ENCODE assay signal across 8 cellular contexts in the genomic region with DNA sequence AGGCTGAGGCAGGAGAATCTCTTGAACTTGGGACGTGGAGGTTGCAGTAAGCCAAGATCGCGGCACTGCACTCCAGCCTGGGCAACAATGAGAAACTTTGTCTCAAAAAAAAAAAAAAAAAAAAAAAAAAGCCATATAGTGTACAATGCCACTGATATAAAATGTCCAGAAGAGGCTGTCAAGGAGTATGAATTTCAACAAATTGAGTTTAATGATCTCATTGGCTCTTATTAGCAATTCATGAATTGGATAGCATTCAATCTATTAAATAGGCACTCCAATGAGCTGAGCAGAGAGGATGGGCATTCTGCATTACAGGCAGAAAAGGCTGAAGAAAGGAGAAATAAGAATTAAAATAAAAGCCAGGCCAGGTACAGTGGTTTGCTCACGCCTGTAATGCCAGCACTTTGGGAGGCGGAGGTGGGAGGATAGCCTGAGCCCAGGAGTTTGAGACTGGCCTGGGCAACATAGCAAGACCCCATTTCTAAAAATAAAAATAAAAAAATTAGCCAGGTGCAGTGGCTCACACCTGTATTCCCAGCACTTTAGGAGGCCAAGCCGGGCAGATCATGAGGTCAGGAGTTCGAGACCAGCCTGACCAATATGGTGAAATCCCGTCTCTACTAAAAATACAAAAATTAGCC. TPM values are rescaled to one million over a fixed set of nuclear protein-coding genes. Genes with fewer than 3 reads are reported as not detected.
DNase-seq lines count a peak whose midpoint lies in the region; ATAC-seq and TF ChIP-seq lines count a peak whose summit lies in the region.

No MANE protein-coding gene starts in this region.

- no peak overlapping the region for H3K14ac ChIP-seq in neuronal stem cell (ENCODE audit: low read length)

- H2BK120ac ChIP-seq in neuronal stem cell (ENCODE audit: low read depth, low read length), result no peak overlapping the region

- no peak overlapping the region for H2BK15ac ChIP-seq in neuronal stem cell (ENCODE audit: low read length)

- H3K36me3 ChIP-seq in MM.1S (replicated peaks; ENCODE audit: insufficient read depth, low read length) (no peaks in the 10 kb centered on the region), neuronal stem cell (replicated peaks in 1 of 2; ENCODE audit: control insufficient read depth in 2 of 2, insufficient read depth in 2 of 2, low read length in 2 of 2) (peaks cover 0 to 10% of the 10 kb centered on the region in 2 donors)

- no peaks in the 10 kb centered on the region for H3K9me2 ChIP-seq in MM.1S (replicated peaks; ENCODE audit: insufficient read depth, low read length)

- no peak for TF ChIP-seq CTCF in CD14-positive monocyte (IDR thresholded peaks at IDR 0.05)
- no peak for TF ChIP-seq CTCF in MM.1S (IDR thresholded peaks at IDR 0.05; ENCODE audit: low read length)

- peaks cover 12% of the 10 kb centered on the region; the same call in 1 of the 2 replicates for H3K4me1 ChIP-seq in MM.1S (ENCODE audit: low read length)
- peaks cover 0 to 5% of the 10 kb centered on the region in 2 donors for H3K4me1 ChIP-seq in neuronal stem cell (ENCODE audit: control insufficient read depth in 2 of 2, insufficient read depth in 1 of 2, low read depth in 1 of 2, low read length in 2 of 2)

- DNase-seq in CD14-positive monocyte (ENCODE audit: low spot score) (no peak), MM.1S (no peak), neuronal stem cell (ENCODE audit: low spot score) (no peak), NCI-H2107 treated with DMSO at 0.1 percent for 48 hours (lab: John Stamatoyannopoulos, UW; ENCODE audit: unreplicated experiment) (no peak), NCI-H146 (lab: John Stamatoyannopoulos, UW) (no peak), DMS 273 treated with DMSO at 0.1 percent for 48 hours (lab: John Stamatoyannopoulos, UW) (no peak), NCI-H69 (lab: John Stamatoyannopoulos, UW) (no peak)
- no peak for DNase-seq in effector memory CD8-positive, alpha-beta T cell

- H3K18ac ChIP-seq in neuronal stem cell (ENCODE audit: low read length), result peak overlapping the region; percentile 8

- peak overlapping the region in 6 of 7 donors; percentile 85 to 94 (median 92) for H3K27ac Mint-ChIP-seq in CD14-positive monocyte
- H3K27ac Mint-ChIP-seq in effector memory CD8-positive, alpha-beta T cell, result peak overlapping the region; percentile 90 to 95

- H3K4me1 Mint-ChIP-seq in CD14-positive monocyte, result peaks cover 38% of the 10 kb centered on the region
- H3K4me1 Mint-ChIP-seq in effector memory CD8-positive, alpha-beta T cell (ENCODE audit: low read depth in 2 of 2), result peaks cover 13 to 18% of the 10 kb centered on the region in 2 donors

- no peak overlapping the region for H2BK12ac ChIP-seq in neuronal stem cell (ENCODE audit: low read length)

- no peak overlapping the region for H4K91ac ChIP-seq in neuronal stem cell (ENCODE audit: low read depth, low read length, poor library complexity)

- H3K4me3 Mint-ChIP-seq in CD14-positive monocyte, result peak overlapping the region; percentile 76 to 90
- peak overlapping the region; percentile 79 to 80 for H3K4me3 Mint-ChIP-seq in effector memory CD8-positive, alpha-beta T cell

- peaks cover 0 to 2% (median 0%) of the 10 kb centered on the region in 7 donors for H3K9me3 Mint-ChIP-seq in CD14-positive monocyte
- H3K9me3 Mint-ChIP-seq in effector memory CD8-positive, alpha-beta T cell, result no peaks in the 10 kb centered on the region

- no peak overlapping the region for H2AK5ac ChIP-seq in neuronal stem cell (ENCODE audit: low read depth, low read length)

- no peak for ATAC-seq in effector memory CD8-positive, alpha-beta T cell (replicated peaks)

- H3F3A ChIP-seq in MM.1S (ENCODE audit: insufficient read depth, low read length), result peaks cover 15% of the 10 kb centered on the region; the same call in 1 of the 2 replicates

- H3K4me2 ChIP-seq in MM.1S (ENCODE audit: low read depth, low read length) (peak overlapping the region; percentile 75; the same call in 1 of the 2 replicates), neuronal stem cell (ENCODE audit: insufficient read depth, low read length, poor library complexity, severe bottlenecking) (peak overlapping the region; percentile 43)

- H3K23ac ChIP-seq in neuronal stem cell (ENCODE audit: low read depth, low read length, poor library complexity), result no peak overlapping the region

- H3K4ac ChIP-seq in neuronal stem cell (ENCODE audit: low read length), result no peak overlapping the region

- no peak overlapping the region for H2BK5ac ChIP-seq in neuronal stem cell (ENCODE audit: low read length)

- peak overlapping the region; percentile 45 for H3K4me3 ChIP-seq in MM.1S (ENCODE audit: low read length)
- H3K4me3 ChIP-seq in neuronal stem cell (ENCODE audit: low read length in 2 of 2), result peak overlapping the region; percentile 70 to 78

- intact Hi-C loops in CD14-positive monocyte (cut with micrococcal nuclease), result loop anchor here in 1 of 2 donors (2.0 kb wide), 1 partner anchor 31 kb away; the partner anchor contains the start of gene TIMM13

- no peaks in the 10 kb centered on the region for H3K27me3 ChIP-seq in MM.1S (replicated peaks; ENCODE audit: insufficient read depth, low read length)
- no peaks in the 10 kb centered on the region for H3K27me3 ChIP-seq in neuronal stem cell (ENCODE audit: control insufficient read depth in 3 of 3, insufficient read depth in 3 of 3, low read depth in 1 of 3, low read length in 3 of 3)

- H3K27ac ChIP-seq in MM.1S (ENCODE audit: low read length), result peak overlapping the region; percentile 55; the same call in 1 of the 2 replicates
- H3K27ac ChIP-seq in neuronal stem cell (replicated peaks; ENCODE audit: low read length), result no peak overlapping the region

- H3K79me2 ChIP-seq in MM.1S (ENCODE audit: low read length), result peaks cover 46% of the 10 kb centered on the region

- no peak overlapping the region for H4K8ac ChIP-seq in neuronal stem cell (ENCODE audit: low read depth, low read length)

- no CpG with 5 or more reads among the region's 8 CpGs for WGBS in neuronal stem cell (ENCODE audit: extremely low coverage in 2 of 2, insufficient read length in 2 of 2, insufficient replicate concordance in 1 of 2), 2 donors

- H3K9ac ChIP-seq in MM.1S (ENCODE audit: low read length) (peak overlapping the region; percentile 44; the same call in 1 of the 2 replicates), neuronal stem cell (ENCODE audit: low read depth, low read length, poor library complexity) (no peak overlapping the region)

- H3K27me3 Mint-ChIP-seq in CD14-positive monocyte (ENCODE audit: low read depth in 3 of 3), result peaks cover 2 to 3% (median 2%) of the 10 kb centered on the region in 3 donors
- no peaks in the 10 kb centered on the region for H3K27me3 Mint-ChIP-seq in effector memory CD8-positive, alpha-beta T cell

- H2AFZ ChIP-seq in MM.1S (ENCODE audit: low read length) (peak overlapping the region; percentile 84), neuronal stem cell (ENCODE audit: low read length) (peak overlapping the region; percentile 94)

- H4K20me1 ChIP-seq in MM.1S (ENCODE audit: insufficient read depth, low read length), result peaks cover 20% of the 10 kb centered on the region

- H3K36me3 Mint-ChIP-seq in CD14-positive monocyte, result peaks cover 0 to 4% of the 10 kb centered on the region in 2 donors
- peaks cover 14% of the 10 kb centered on the region for H3K36me3 Mint-ChIP-seq in effector memory CD8-positive, alpha-beta T cell (ENCODE audit: insufficient read depth)

- peaks cover 25% of the 10 kb centered on the region for H3K79me1 ChIP-seq in neuronal stem cell (ENCODE audit: low read depth, low read length)

- H3K9me3 ChIP-seq in MM.1S (replicated peaks; ENCODE audit: insufficient read depth, low read length) (no peaks in the 10 kb centered on the region), neuronal stem cell (replicated peaks in 1 of 2; ENCODE audit: control insufficient read depth in 2 of 2, insufficient read depth in 1 of 2, low read depth in 1 of 2, low read length in 2 of 2) (no peaks in the 10 kb centered on the region)

RNA-seq across cellular contexts. Expression of gene LMNB2, which starts 0.8 kb away (rescaled TPM):
- polyA plus RNA-seq in CD14-positive monocyte, result 1 to 10 TPM; 2.3 to 4.2 TPM
- polyA plus RNA-seq in neuronal stem cell (2013, experiment 1 of 2), result 123 TPM
- polyA plus RNA-seq in neuronal stem cell (2013, experiment 2 of 2), result 124 TPM

RNA-seq across cellular contexts. Expression of gene GADD45B, which starts 18.4 kb away (rescaled TPM):
- 10 to 100 TPM; 67.4 to 76.2 TPM for polyA plus RNA-seq in CD14-positive monocyte
- 3.0 TPM for polyA plus RNA-seq in neuronal stem cell (2013, experiment 1 of 2)
- polyA plus RNA-seq in neuronal stem cell (2013, experiment 2 of 2), result 2.3 TPM

RNA-seq across cellular contexts. Expression of gene TIMM13, which starts 30.1 kb away (rescaled TPM):
- 10 to 100 TPM; 72.4 to 89.3 TPM for polyA plus RNA-seq in CD14-positive monocyte
- polyA plus RNA-seq in neuronal stem cell (2013, experiment 1 of 2), result 75.3 TPM
- polyA plus RNA-seq in neuronal stem cell (2013, experiment 2 of 2), result 72.7 TPM
